In the genomic region with DNA sequence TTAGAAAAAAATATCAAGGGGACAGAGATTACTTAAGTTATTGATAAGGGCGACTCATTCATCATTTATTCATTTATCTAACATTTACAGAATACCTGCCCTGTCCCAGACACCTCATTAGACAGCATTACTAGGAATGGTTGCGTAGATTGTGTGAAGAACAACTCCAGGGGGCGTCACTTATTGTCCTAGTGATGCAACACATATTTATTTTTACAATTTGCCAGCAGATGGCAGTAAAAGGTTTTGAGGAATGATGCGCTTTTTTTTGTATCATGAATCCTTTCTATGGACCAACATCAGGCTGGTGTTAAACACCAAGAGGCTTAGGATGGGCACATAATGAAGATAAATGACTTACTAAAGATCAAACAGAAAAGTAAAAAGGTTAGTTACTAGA, we compare ENCODE assay signal across 9 cellular contexts. TPM values are rescaled to one million over a fixed set of nuclear protein-coding genes. Genes with fewer than 3 reads are reported as not detected.
DNase-seq lines count a peak whose midpoint lies in the region; ATAC-seq, FAIRE-seq and TF ChIP-seq lines count a peak whose summit lies in the region.
"Had no signal": no experiment of that assay in that cellular context is flagged by ENCODE, and none has a peak within 500 bp of the region (broad histone marks: within the 10 kb centered on the region; RNA-seq: fewer than 3 reads in every experiment).

No MANE protein-coding gene starts in this region.

- H2AFZ ChIP-seq in HepG2 (ENCODE audit: low read length) = no peak overlapping the region

- intact Hi-C loops in HepG2 (cut with micrococcal nuclease; ENCODE audit: unreplicated experiment) (no loop called here), right lobe of liver (cut with DNase I) (no loop called here), dorsolateral prefrontal cortex (cut with DNase I) (loop anchor here in 1 of 2 donors (10.0 kb wide), 3 partner anchors 211 to 1791 kb away; no protein-coding TSS in a partner anchor)

- peak; percentile 41 for TF ChIP-seq CTCF in HepG2 (CRISPR knock-in tag; IDR thresholded peaks at IDR 0.05)
- TF ChIP-seq CTCF in right lobe of liver (IDR thresholded peaks at IDR 0.05) = peak in 1 of 4 donors; percentile 14
- peak in 55 of 56 donors; percentile 42 to 83 (median 63) for TF ChIP-seq CTCF in dorsolateral prefrontal cortex (IDR thresholded peaks at IDR 0.05 in 54 of 56, conservative IDR thresholded peaks at IDR 0.05 in 2 of 56; ENCODE audit: low read depth in 1 of 56, partially characterized antibody in 56 of 56)

- H3K36me3 ChIP-seq in HepG2 (replicated peaks in 1 of 2; ENCODE audit: control insufficient read depth in 1 of 2, insufficient read depth in 2 of 2, low read length in 2 of 2) = no peaks in the 10 kb centered on the region
- H3K36me3 ChIP-seq in right lobe of liver = no peaks in the 10 kb centered on the region

- DNase-seq in HepG2 (ENCODE audit: low spot score) = peak; percentile 29
- no peak for DNase-seq in right lobe of liver
- peak; percentile 73 for DNase-seq in NCI-H748 (lab: John Stamatoyannopoulos, UW; ENCODE audit: unreplicated experiment)
- no peak for DNase-seq in dorsolateral prefrontal cortex
- peak; percentile 18 for DNase-seq in urothelium cell line (ENCODE audit: low spot score)
- DNase-seq in stimulated activated naive CD4-positive, alpha-beta T cell treated with Interleukin-2 at 50 U/mL for 16 hours (lab: John Stamatoyannopoulos, UW) = no peak
- DNase-seq in stimulated activated CD4-positive, alpha-beta T cell treated with anti-CD3 and anti-CD28 coated beads, Interleukin-15, amount 100 ng/mL, for 24 hours = no peak
- no peak for DNase-seq in T-helper 2 cell

- no peak for ATAC-seq in HepG2
- no peak for ATAC-seq in right lobe of liver

- no peaks in the 10 kb centered on the region for H3K9me3 ChIP-seq in HepG2 (ENCODE audit: low read length)
- H3K9me3 ChIP-seq in right lobe of liver = no peaks in the 10 kb centered on the region

- TF ChIP-seq EP300 in HepG2 (IDR thresholded peaks at IDR 0.05; ENCODE audit: low read depth in 2 of 2, low read length in 2 of 2) (no peak), HepG2 (CRISPR knock-in tag; IDR thresholded peaks at IDR 0.05; ENCODE audit: borderline replicate concordance) (no peak)

- in situ Hi-C loops in HepG2 (cut with HindIII; ENCODE audit: extremely low pct_ligation_motif_present, low pct_unique_long_range_greater_than_20kb) = loop anchor here (5.0 kb wide), 1 partner anchor 1789 kb away; no protein-coding TSS in a partner anchor

- H3K27me3 ChIP-seq in HepG2 (ENCODE audit: control insufficient read depth in 1 of 2, insufficient read depth in 2 of 2, low read length in 2 of 2) = no peaks in the 10 kb centered on the region
- H3K27me3 ChIP-seq in right lobe of liver = peaks cover 0 to 1% of the 10 kb centered on the region in 2 donors
- H3K27me3 ChIP-seq in dorsolateral prefrontal cortex = no peaks in the 10 kb centered on the region

- H4K20me1 ChIP-seq in HepG2 (ENCODE audit: insufficient read depth, low read length) = no peaks in the 10 kb centered on the region

- CTCF ChIA-PET in HepG2 (lab: Yijun Ruan, JAX; ENCODE audit: low intra/inter-chr PET ratio, low total read pairs) = interaction anchor here (1.6 kb wide), 1 partner anchor 1788 kb away, joined by 4 read pairs; no protein-coding TSS in a partner anchor

- no peak overlapping the region for H3K9ac ChIP-seq in HepG2 (ENCODE audit: insufficient read depth, low read depth, low read length)

- no peak overlapping the region for H3K4me2 ChIP-seq in HepG2 (ENCODE audit: low read depth, low read length)

- H3K4me3 ChIP-seq in HepG2 (replicated peaks in 1 of 3; ENCODE audit: insufficient read depth in 1 of 3, low read depth in 2 of 3, low read length in 3 of 3) = no peak overlapping the region
- H3K4me3 ChIP-seq in right lobe of liver = no peak overlapping the region
- no peak overlapping the region for H3K4me3 ChIP-seq in dorsolateral prefrontal cortex

- no peak overlapping the region for H3K27ac ChIP-seq in HepG2 (ENCODE audit: extremely low read length, insufficient read depth, low read length)
- H3K27ac ChIP-seq in right lobe of liver = no peak overlapping the region
- H3K27ac ChIP-seq in dorsolateral prefrontal cortex = peak overlapping the region in 39 of 59 donors; percentile 12 to 96 (median 81)

- H3K79me2 ChIP-seq in HepG2 (ENCODE audit: insufficient read depth, low read length) = no peaks in the 10 kb centered on the region

- FAIRE-seq in HepG2 (lab: Jason Lieb, UNC) (no peak), urothelium cell line (lab: Jason Lieb, UNC) (no peak)
- FAIRE-seq: GM12892 had no signal

- no peak for TF ChIP-seq RAD21 in HepG2 (CRISPR knock-in tag; IDR thresholded peaks at IDR 0.05)

- H3K4me1 ChIP-seq in HepG2 (ENCODE audit: insufficient read depth, low read length) (no peaks in the 10 kb centered on the region), right lobe of liver (no peaks in the 10 kb centered on the region)

- no peak for TF ChIP-seq POLR2A in HepG2 (IDR thresholded peaks at IDR 0.05; ENCODE audit: insufficient read depth in 1 of 2, low read depth in 2 of 2, low read length in 2 of 2)
- TF ChIP-seq POLR2A in right lobe of liver (IDR thresholded peaks at IDR 0.05) = no peak

- BruUV-seq in HepG2 (replicated peaks; lab: Mats Ljungman, UMichigan) = no TSS peak

- WGBS in HepG2 (ENCODE audit: low lambda C conversion rate) = 8% methylated on average over 4 of the region's 4 CpGs
- 30% methylated on average over 4 of the region's 4 CpGs for WGBS in right lobe of liver (ENCODE audit: insufficient coverage, low coverage, low lambda C conversion rate, missing lambda C conversion rate)

- POLR2A ChIA-PET in HepG2 (lab: Yijun Ruan, JAX) = no interaction called here

TF ChIP-seq in HepG2, 621 proteins besides CTCF, POLR2A, EP300 and RAD21:
- TF ChIP-seq STAG1 (CRISPR knock-in tag; IDR thresholded peaks at IDR 0.05) = peak; percentile 24; the same call in 1 of the 2 replicates
- no peak for TF ChIP-seq MAF1 (CRISPR knock-in tag; IDR thresholded peaks at IDR 0.05; ENCODE audit: borderline replicate concordance)
- no peak for TF ChIP-seq RARG (CRISPR knock-in tag; IDR thresholded peaks at IDR 0.05; ENCODE audit: low read depth)
- TF ChIP-seq ELF1 (CRISPR knock-in tag; IDR thresholded peaks at IDR 0.05) = no peak
- peak; percentile 41; the same call in 1 of the 2 replicates for TF ChIP-seq CEBPB (IDR thresholded peaks at IDR 0.05; ENCODE audit: borderline replicate concordance, low read depth, low read length)
- peak; percentile 35; the same call in 1 of the 2 replicates for TF ChIP-seq CEBPG (CRISPR knock-in tag; IDR thresholded peaks at IDR 0.05)

RNA-seq across cellular contexts. Expression of a gene that starts 5.5 kb away (rescaled TPM):
- total RNA-seq in HepG2 (2016; rRNA removed; fragmentation: Illumina TruSeq; extraction: Trizol) (not detected in 2 replicates), right lobe of liver (1 to 10 TPM in 1 of 6 experiments, under 1 TPM in 3, not detected in 2; 0.38 to 1.4 (median 0.81) TPM), dorsolateral prefrontal cortex (100 to 1,000 TPM; 102 to 293 (median 180) TPM)
- total RNA-seq in HepG2 (2016; cell fraction: cytosol; rRNA removed; fragmentation: Illumina TruSeq; extraction: Trizol; ENCODE audit: low read depth) = not detected in 2 replicates
- not detected in 2 replicates for total RNA-seq in HepG2 (2016; cell fraction: insoluble cytoplasmic fraction; rRNA removed; fragmentation: Illumina TruSeq; extraction: Trizol)
- total RNA-seq in HepG2 (2016; cell fraction: membrane; rRNA removed; fragmentation: Illumina TruSeq; extraction: Trizol) = not detected in 2 replicates
- not detected in 2 replicates for total RNA-seq in HepG2 (2016; cell fraction: nucleus; rRNA removed; fragmentation: Illumina TruSeq; extraction: Trizol)
- not detected in 2 replicates for polyA plus RNA-seq in HepG2 (2011; rRNA removed)
- polyA plus RNA-seq in HepG2 (2011; cell fraction: cytosol; rRNA removed) = not detected in 2 replicates
- not detected in 2 replicates for polyA plus RNA-seq in HepG2 (2011; cell fraction: nucleus; rRNA removed)
- polyA plus RNA-seq in HepG2 (2012) = not detected in 2 replicates
- polyA plus RNA-seq in HepG2 (2016; cell fraction: cytosol; fragmentation: Illumina TruSeq; extraction: Trizol; ENCODE audit: low read depth) = not detected in 2 replicates
- polyA plus RNA-seq in HepG2 (2016; cell fraction: insoluble cytoplasmic fraction; fragmentation: Illumina TruSeq; extraction: Trizol; ENCODE audit: low read depth) = not detected in 2 replicates
- not detected in 2 replicates for polyA plus RNA-seq in HepG2 (2016; cell fraction: membrane; fragmentation: Illumina TruSeq; extraction: Trizol; ENCODE audit: low read depth)
- not detected in 2 replicates for polyA plus RNA-seq in HepG2 (2016; cell fraction: nucleus; fragmentation: Illumina TruSeq; extraction: Trizol; ENCODE audit: insufficient read depth, low read depth)
- 0.21 TPM in 1 of 2 replicates, not detected in the other for polyA minus RNA-seq in HepG2 (2011; rRNA and poly(A)+ RNA removed; ENCODE audit: low replicate concordance)
- not detected in 2 replicates for polyA minus RNA-seq in HepG2 (2011; cell fraction: cytosol; rRNA and poly(A)+ RNA removed)
- polyA minus RNA-seq in HepG2 (2011; cell fraction: nucleus; rRNA and poly(A)+ RNA removed) = not detected in 2 replicates

Comparison
In these comparisons a context has a peak if more than half of its experiments do, and no peak if none do; other contexts are left out.
1. DNase-seq: peak in HepG2 (single experiment), NCI-H748 (single experiment) and urothelium cell line (single experiment); none in right lobe of liver (0 of 3), dorsolateral prefrontal cortex (0 of 10), stimulated activated naive CD4-positive, alpha-beta T cell treated with Interleukin-2 at 50 U/mL for 16 hours (single experiment), stimulated activated CD4-positive, alpha-beta T cell treated with anti-CD3 and anti-CD28 coated beads, Interleukin-15, amount 100 ng/mL, for 24 hours (single experiment) and T-helper 2 cell (0 of 5).
2. H3K27ac ChIP-seq: peak in dorsolateral prefrontal cortex (39 of 59); none in HepG2 (single experiment) and right lobe of liver (0 of 3).
3. RNA of a gene that starts 5.5 kb away (total RNA-seq): 102 to 293 TPM in dorsolateral prefrontal cortex; 0.38 to 1.4 TPM in right lobe of liver and not detected in HepG2; every median in the first group is over 10 times any median in the second.